8 cellular contexts compared by ENCODE assay signal in genomic region chr9:32551491-32552049, GRCh38. TPM values are rescaled to one million over a fixed set of nuclear protein-coding genes. Genes with fewer than 3 reads are reported as not detected.
A peak's percentile ranks its signal among the peaks of the same experiment; 100 is the strongest.
DNase-seq lines count a peak whose midpoint lies in the region; ATAC-seq, FAIRE-seq and TF ChIP-seq lines count a peak whose summit lies in the region.

No MANE protein-coding gene starts in this region.

- no peaks in the 10 kb centered on the region for H3K27me3 Mint-ChIP-seq in CD8-positive, alpha-beta T cell (ENCODE audit: low read depth)
- no peaks in the 10 kb centered on the region; the same call in none of the 2 replicates for H3K27me3 Mint-ChIP-seq in HFFc6 (ENCODE audit: insufficient read depth)

- peak overlapping the region; percentile 99 for H3K27ac Mint-ChIP-seq in CD8-positive, alpha-beta T cell
- peak overlapping the region; percentile 94 for H3K27ac Mint-ChIP-seq in HFFc6

- POLR2A ChIA-PET in CD8-positive, alpha-beta T cell (lab: Charles Lee) = interaction anchor here (0.6 to 3.9 kb wide), 10 partner anchors 16 to 738 kb away, joined by 3 to 42 read pairs (median 5); partner anchors contain the start of genes ACO1, NDUFB6, NFX1 and RIGI

- no peaks in the 10 kb centered on the region for H3K27me3 ChIP-seq in CD8-positive, alpha-beta T cell (ENCODE audit: insufficient read depth, low read length)
- H3K27me3 ChIP-seq in OCI-LY3 (ENCODE audit: low read depth, low read length) = no peaks in the 10 kb centered on the region
- H3K27me3 ChIP-seq in gastroesophageal sphincter = no peaks in the 10 kb centered on the region
- no peaks in the 10 kb centered on the region for H3K27me3 ChIP-seq in osteoblast (ENCODE audit: insufficient read depth, low read length)

- peaks cover 60% of the 10 kb centered on the region for H3K4me1 Mint-ChIP-seq in CD8-positive, alpha-beta T cell (ENCODE audit: low read depth)
- peaks cover 25% of the 10 kb centered on the region for H3K4me1 Mint-ChIP-seq in HFFc6 (ENCODE audit: low read depth)

- H3K79me2 ChIP-seq in OCI-LY3 (ENCODE audit: low read length) = peaks cover 60% of the 10 kb centered on the region
- peaks cover 75% of the 10 kb centered on the region for H3K79me2 ChIP-seq in osteoblast (ENCODE audit: insufficient read depth, low read length)

- peak overlapping the region; percentile 81 for H2AFZ ChIP-seq in OCI-LY3 (ENCODE audit: low read depth, low read length)
- H2AFZ ChIP-seq in osteoblast (ENCODE audit: low read length) = peak overlapping the region; percentile 92

- CTCF ChIA-PET in CD8-positive, alpha-beta T cell (lab: Charles Lee) = interaction anchor here (0.9 to 5.0 kb wide), 6 partner anchors 19 to 475 kb away, joined by 3 to 42 read pairs (median 11); partner anchors contain the start of genes NDUFB6 and RIGI

- peaks cover 23% of the 10 kb centered on the region for H3K4me1 ChIP-seq in CD8-positive, alpha-beta T cell (ENCODE audit: insufficient read depth, low read length)
- H3K4me1 ChIP-seq in OCI-LY3 (ENCODE audit: low read length) (peaks cover 4% of the 10 kb centered on the region), gastroesophageal sphincter (peaks cover 0 to 36% (median 22%) of the 10 kb centered on the region in 3 donors), osteoblast (ENCODE audit: insufficient read depth, low read length) (peaks cover 9% of the 10 kb centered on the region)

- WGBS in gastroesophageal sphincter (ENCODE audit: low coverage in 1 of 2), 2 donors = 1 to 2% methylated on average over 16 to 22 of the region's 32 CpGs

- peak overlapping the region; percentile 91 for H3K27ac ChIP-seq in CD8-positive, alpha-beta T cell (ENCODE audit: low read depth, low read length)
- H3K27ac ChIP-seq in OCI-LY3 (ENCODE audit: low read length) = peak overlapping the region; percentile 69
- peak overlapping the region; percentile 91 to 97 (median 94) for H3K27ac ChIP-seq in gastroesophageal sphincter
- H3K27ac ChIP-seq in osteoblast (ENCODE audit: low read depth, low read length) = peak overlapping the region; percentile 98

- intact Hi-C loops in CD8-positive, alpha-beta T cell (cut with DNase I, micrococcal nuclease) = loop anchor here (1.0 to 10.0 kb wide), 9 partner anchors 22 to 1266 kb away; partner anchors contain the start of genes ACO1 (in 1 of the 2), APTX (in 1 of the 2), B4GALT1 (in 1 of the 2) and DNAJA1 (in 1 of the 2)

- H3K4me2 ChIP-seq in OCI-LY3 (ENCODE audit: low read length) (peak overlapping the region; percentile 86), osteoblast (ENCODE audit: insufficient read depth, low read length) (peak overlapping the region; percentile 93)

- H3K36me3 ChIP-seq in CD8-positive, alpha-beta T cell (ENCODE audit: insufficient read depth, low read length) = no peaks in the 10 kb centered on the region
- no peaks in the 10 kb centered on the region for H3K36me3 ChIP-seq in OCI-LY3 (replicated peaks; ENCODE audit: low read depth, low read length)
- H3K36me3 ChIP-seq in gastroesophageal sphincter = no peaks in the 10 kb centered on the region
- peaks cover 9% of the 10 kb centered on the region for H3K36me3 ChIP-seq in osteoblast (ENCODE audit: insufficient read depth, low read length)

- peak; percentile 9 for ATAC-seq in CD8-positive, alpha-beta T cell
- ATAC-seq in gastroesophageal sphincter (no peak), GM21723 (IDR thresholded peaks at IDR 0.05; ENCODE audit: unreplicated experiment) (no peak)

- no peak for TF ChIP-seq EP300 in gastroesophageal sphincter (IDR thresholded peaks at IDR 0.05)

- FAIRE-seq in urothelium cell line (lab: Jason Lieb, UNC) = no peak

- TF ChIP-seq POLR2A in gastroesophageal sphincter (IDR thresholded peaks at IDR 0.05) = no peak

- peak overlapping the region; percentile 85 for H3K4me3 ChIP-seq in CD8-positive, alpha-beta T cell (ENCODE audit: low read depth, low read length)
- H3K4me3 ChIP-seq in OCI-LY3 (ENCODE audit: low read length) (peak overlapping the region; percentile 87), gastroesophageal sphincter (peak overlapping the region; percentile 87 to 89), osteoblast (ENCODE audit: insufficient read depth, low read length) (peak overlapping the region; percentile 90)

- no peaks in the 10 kb centered on the region for H3K9me3 Mint-ChIP-seq in CD8-positive, alpha-beta T cell
- no peaks in the 10 kb centered on the region for H3K9me3 Mint-ChIP-seq in HFFc6

- H3K9ac ChIP-seq in OCI-LY3 (ENCODE audit: low read length) = peak overlapping the region; percentile 81

- no peaks in the 10 kb centered on the region for H3K9me3 ChIP-seq in CD8-positive, alpha-beta T cell (ENCODE audit: low read length)
- H3K9me3 ChIP-seq in OCI-LY3 (ENCODE audit: insufficient read depth, low read length) (no peaks in the 10 kb centered on the region), gastroesophageal sphincter (no peaks in the 10 kb centered on the region), osteoblast (ENCODE audit: low read depth, low read length) (no peaks in the 10 kb centered on the region)

- H3K36me3 Mint-ChIP-seq in CD8-positive, alpha-beta T cell = peaks cover 36% of the 10 kb centered on the region
- H3K36me3 Mint-ChIP-seq in HFFc6 (ENCODE audit: low read depth) = peaks cover 29% of the 10 kb centered on the region

- peak; percentile 12 to 71 (median 40) for DNase-seq in CD8-positive, alpha-beta T cell
- DNase-seq in HFFc6 = no peak
- DNase-seq in activated effector memory CD4-positive, alpha-beta T cell treated with Interleukin-2 at 50 U/mL for 16 hours = peak; percentile 29
- peak; percentile 72 for DNase-seq in osteoblast (ENCODE audit: insufficient read length, low spot score, missing footprints)
- peak; percentile 19 for DNase-seq in urothelium cell line (ENCODE audit: low spot score)

- H4K20me1 ChIP-seq in OCI-LY3 (ENCODE audit: insufficient read depth, low read length) (peaks cover 3% of the 10 kb centered on the region; the same call in 1 of the 2 replicates), osteoblast (ENCODE audit: insufficient read depth, low read length) (peaks cover 29% of the 10 kb centered on the region)

- TF ChIP-seq CTCF in CD8-positive, alpha-beta T cell (IDR thresholded peaks at IDR 0.05) = no peak
- TF ChIP-seq CTCF in HFFc6 (IDR thresholded peaks at IDR 0.05) = no peak
- TF ChIP-seq CTCF in OCI-LY3 (IDR thresholded peaks at IDR 0.05; ENCODE audit: low read depth, low read length) = no peak
- TF ChIP-seq CTCF in gastroesophageal sphincter (IDR thresholded peaks at IDR 0.05) = no peak
- no peak for TF ChIP-seq CTCF in osteoblast (IDR thresholded peaks at IDR 0.05; ENCODE audit: extremely low read depth, low read depth, low read length)

- peak overlapping the region; percentile 94 for H3K4me3 Mint-ChIP-seq in CD8-positive, alpha-beta T cell
- peak overlapping the region; percentile 95 for H3K4me3 Mint-ChIP-seq in HFFc6

RNA-seq across cellular contexts. Expression of gene SMIM27, which starts 0.6 kb away (rescaled TPM):
- 10 to 100 TPM; 16.1 to 20.2 TPM for total RNA-seq in CD8-positive, alpha-beta T cell
- total RNA-seq in HFFc6 (2021; fragmentation: NEBNext Ultra II Directional; extraction: Animal tissue kit (Norgen Biotek cat#: 25700)) = 10 to 100 TPM; 11.4 to 16.8 (median 14.0) TPM
- 10 to 100 TPM in 1 of 4 donors, 1 to 10 TPM in 3; 4.0 to 12.5 (median 8.2) TPM for total RNA-seq in gastroesophageal sphincter
- total RNA-seq in osteoblast = 1.8 and 2.9 TPM in 2 replicates

RNA-seq across cellular contexts. Expression of gene TOPORS, which starts 0.8 kb away (rescaled TPM):
- total RNA-seq in CD8-positive, alpha-beta T cell = 10 to 100 TPM; 40.6 to 41.0 TPM
- 10 to 100 TPM; 14.8 to 17.4 (median 17.1) TPM for total RNA-seq in HFFc6 (2021; fragmentation: NEBNext Ultra II Directional; extraction: Animal tissue kit (Norgen Biotek cat#: 25700))
- total RNA-seq in gastroesophageal sphincter (10 to 100 TPM; 16.5 to 28.5 (median 25.5) TPM), osteoblast (32.1 and 33.7 TPM in 2 replicates)

RNA-seq across cellular contexts. Expression of gene NDUFB6, which starts 21.4 kb away (rescaled TPM):
- total RNA-seq in CD8-positive, alpha-beta T cell = 10 to 100 TPM; 12.1 to 15.2 TPM
- 10 to 100 TPM; 62.5 to 78.6 (median 70.7) TPM for total RNA-seq in HFFc6 (2021; fragmentation: NEBNext Ultra II Directional; extraction: Animal tissue kit (Norgen Biotek cat#: 25700))
- total RNA-seq in gastroesophageal sphincter (10 to 100 TPM; 47.3 to 71.1 (median 55.9) TPM), osteoblast (24.2 and 37.1 TPM in 2 replicates)

RNA-seq across cellular contexts. Expression of gene RIGI, which starts 25.6 kb away (rescaled TPM):
- total RNA-seq in CD8-positive, alpha-beta T cell = 1 to 10 TPM; 3.4 to 3.9 TPM
- total RNA-seq in HFFc6 (2021; fragmentation: NEBNext Ultra II Directional; extraction: Animal tissue kit (Norgen Biotek cat#: 25700)) = 1 to 10 TPM; 4.8 to 6.0 (median 5.2) TPM
- total RNA-seq in gastroesophageal sphincter (10 to 100 TPM in 1 of 4 donors, 1 to 10 TPM in 3; 6.8 to 14.3 (median 8.3) TPM), osteoblast (10.3 and 12.7 TPM in 2 replicates)
